In genomic region chr11:1469911-1470680, GRCh38 we compare ENCODE assay signal across 32 cellular contexts.
"Had no signal": no experiment of that assay in that cellular context is flagged by ENCODE, and none has a peak within 500 bp of the region (broad histone marks: within the 10 kb centered on the region; RNA-seq: fewer than 3 reads in every experiment).

No MANE protein-coding gene starts in this region.

- H3K27me3 Mint-ChIP-seq: activated T-cell treated with anti-CD3 and anti-CD28 coated beads, Interleukin-2, amount 50 U/mL, for 24 hours; activated T-helper 17 cell treated with anti-CD3 and anti-CD28 coated beads, Interleukin-2, amount 50 U/mL, for 72 hours; naive B cell; progenitor cell of endocrine pancreas; T-helper 17 cell had no signal

- H3K9me2 ChIP-seq: SK-N-SH had no signal

- FAIRE-seq: bronchial epithelial cell, colon, endometrium had no signal

- H3K27ac ChIP-seq: gastrocnemius medialis, left lung, ovary, testis, transverse colon, WERI-Rb-1 had no signal

- H3K9me3 Mint-ChIP-seq: activated T-cell treated with anti-CD3 and anti-CD28 coated beads, Interleukin-2, amount 50 U/mL, for 24 hours; activated T-helper 17 cell treated with anti-CD3 and anti-CD28 coated beads, Interleukin-2, amount 50 U/mL, for 72 hours; immature natural killer cell; mesothelial cell of epicardium had no signal

- H3K9me3 ChIP-seq: gastrocnemius medialis, left lung, ovary, SK-N-SH, testis, transverse colon had no signal

- H3K27ac Mint-ChIP-seq: activated T-cell treated with anti-CD3 and anti-CD28 coated beads, Interleukin-2, amount 50 U/mL, for 24 hours; activated T-helper 17 cell treated with anti-CD3 and anti-CD28 coated beads, Interleukin-2, amount 50 U/mL, for 72 hours; mesothelial cell of epicardium; naive B cell; nephron progenitor cell; progenitor cell of endocrine pancreas; T-helper 17 cell had no signal

- H3K4me3 ChIP-seq: gastrocnemius medialis, left lung, ovary, testis, transverse colon had no signal

- H3K4me3 Mint-ChIP-seq: activated T-cell treated with anti-CD3 and anti-CD28 coated beads, Interleukin-2, amount 50 U/mL, for 24 hours; activated T-helper 17 cell treated with anti-CD3 and anti-CD28 coated beads, Interleukin-2, amount 50 U/mL, for 72 hours; immature natural killer cell; mesothelial cell of epicardium; nephron progenitor cell; T-helper 17 cell had no signal

- DNase-seq: activated CD4-positive, alpha-beta T cell treated with anti-CD3 and anti-CD28 coated beads for 48 hours; activated CD4-positive, alpha-beta T cell treated with anti-CD3 and anti-CD28 coated beads, Interleukin-2, amount 50 U/mL, for 48 hours; activated CD8-positive, alpha-beta memory T cell treated with anti-CD3 and anti-CD28 coated beads for 24 hours; activated gamma-delta T cell treated with Interleukin-2 at 50 U/mL for 16 hours; activated naive CD4-positive, alpha-beta T cell treated with anti-CD3 and anti-CD28 coated beads, Interleukin-2, amount 50 U/mL, for 16 hours; activated T-cell treated with anti-CD3 and anti-CD28 coated beads, Interleukin-2, amount 50 U/mL, for 24 hours; amygdala; effector CD8-positive, alpha-beta T cell; gastrocnemius medialis; hypothalamus; immature natural killer cell; naive B cell; nephron progenitor cell; retina; SK-N-SH; stimulated activated CD4-positive, alpha-beta T cell treated with anti-CD3 and anti-CD28 coated beads, Interleukin-2, amount 100 ng/mL, for 48 hours; stimulated activated naive CD8-positive, alpha-beta T cell treated with anti-CD3 and anti-CD28 coated beads, Interleukin-15, Interleukin-2, amounts not matched to agents 100 U/mL and 50 U/mL, for 24 hours; SW 1271; T-helper 17 cell; T1000; testis; transverse colon; WERI-Rb-1 had no signal

- ATAC-seq: activated CD4-positive, CD25-positive, alpha-beta regulatory T cell treated with anti-CD3 and anti-CD28 coated beads, Interleukin-2, amount 50 U/mL, for 24 hours; activated T-helper 17 cell treated with anti-CD3 and anti-CD28 coated beads, Interleukin-2, amount 50 U/mL, for 72 hours; gastrocnemius medialis; left lung; stimulated activated naive CD8-positive, alpha-beta T cell treated with anti-CD3 and anti-CD28 coated beads, Interleukin-15, Interleukin-2, amounts not matched to agents 100 U/mL and 50 U/mL, for 24 hours; T-helper 17 cell had no signal

- H3K4me2 ChIP-seq: SK-N-SH had no signal

- H3K36me3 ChIP-seq: ovary had no signal

- H3K4me1 ChIP-seq: gastrocnemius medialis, left lung, transverse colon had no signal

- H3K4me1 Mint-ChIP-seq: mesothelial cell of epicardium had no signal

- H3K27me3 ChIP-seq: gastrocnemius medialis, left lung, ovary, testis, transverse colon had no signal

- H3K9ac ChIP-seq: SK-N-SH had no signal
